9 cellular contexts compared by ENCODE assay signal in the genomic region with DNA sequence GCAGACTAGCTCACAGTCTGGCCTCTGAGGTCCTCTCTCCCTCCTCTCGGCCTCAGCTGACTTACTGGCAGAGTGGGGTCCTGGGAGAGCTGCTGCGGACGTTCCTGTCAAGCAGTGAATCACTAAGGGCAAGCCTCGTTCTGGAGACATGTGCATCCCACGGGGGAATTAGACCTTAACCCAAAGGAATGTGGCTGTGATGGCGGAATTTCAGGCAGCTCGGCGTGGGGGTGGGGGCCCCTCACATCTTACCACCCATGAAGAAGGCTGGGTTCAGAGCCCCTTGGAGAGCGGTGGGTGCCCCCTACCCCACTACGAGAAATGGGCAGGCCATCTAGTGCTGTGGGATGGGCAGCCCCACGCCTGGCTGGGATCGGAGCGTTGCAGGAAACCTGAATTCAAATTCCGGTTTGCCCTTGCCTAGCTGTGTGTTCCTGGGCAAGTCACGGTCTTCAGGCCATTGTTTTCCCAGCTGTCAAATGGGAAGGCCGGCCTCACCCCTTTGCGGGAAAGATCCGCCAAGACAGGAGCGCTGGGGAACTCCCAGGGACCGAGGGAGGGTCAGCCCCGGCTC. TPM values are rescaled to one million over a fixed set of nuclear protein-coding genes. Genes with fewer than 3 reads are reported as not detected.
DNase-seq lines count a peak whose midpoint lies in the region; ATAC-seq and TF ChIP-seq lines count a peak whose summit lies in the region.
"Had no signal": no experiment of that assay in that cellular context is flagged by ENCODE, and none has a peak within 500 bp of the region (broad histone marks: within the 10 kb centered on the region; RNA-seq: fewer than 3 reads in every experiment).

No MANE protein-coding gene starts in this region.

- DNase-seq in GM23338 (ENCODE audit: low spot score), result peak; percentile 36
- no peak for DNase-seq in activated T-helper 1 cell treated with anti-CD3 and anti-CD28 coated beads, Interleukin-12 subunit alpha, Interleukin-12 subunit beta, Interleukin-2, Interleukin-4 antibody, amounts not matched to agents 30 ng/mL and 10 ng/mL and 1 ng/mL, durations not matched to agents 14 hours and 24 hours and 36 hours (ENCODE audit: low spot score)
- peak; percentile 95 for DNase-seq in hepatic stellate cell (ENCODE audit: low spot score)
- peak; percentile 74 for DNase-seq in skeletal muscle cell (ENCODE audit: low read depth)
- DNase-seq in Kasumi-1 (lab: John Stamatoyannopoulos, UW), result no peak
- no peak for DNase-seq in NOMO-1 treated with dmso at 0.1 percent for 144 hours (lab: John Stamatoyannopoulos, UW; ENCODE audit: unreplicated experiment)
- no peak for DNase-seq in NCI-H1092 treated with DMSO at 0.1 percent for 48 hours (lab: John Stamatoyannopoulos, UW)

- H3K36me3 Mint-ChIP-seq in GM23338 (ENCODE audit: low read depth), result no peaks in the 10 kb centered on the region
- no peaks in the 10 kb centered on the region for H3K36me3 Mint-ChIP-seq in activated T-helper 1 cell treated with anti-CD3 and anti-CD28 coated beads, Interleukin-12 subunit alpha, Interleukin-12 subunit beta, Interleukin-2, Interleukin-4 antibody, amounts not matched to agents 30 ng/mL and 10 ng/mL and 1 ng/mL, durations not matched to agents 14 hours and 24 hours and 36 hours (ENCODE audit: low read depth)

- no peaks in the 10 kb centered on the region for H3K9me3 Mint-ChIP-seq in GM23338
- no peaks in the 10 kb centered on the region for H3K9me3 Mint-ChIP-seq in activated T-helper 1 cell treated with anti-CD3 and anti-CD28 coated beads, Interleukin-12 subunit alpha, Interleukin-12 subunit beta, Interleukin-2, Interleukin-4 antibody, amounts not matched to agents 30 ng/mL and 10 ng/mL and 1 ng/mL, durations not matched to agents 14 hours and 24 hours and 36 hours

- ATAC-seq in GM23338, result peak; percentile 5; the same call in 2 of the 3 replicates
- ATAC-seq in GM19328 (IDR thresholded peaks at IDR 0.05; ENCODE audit: unreplicated experiment), result no peak

- H3K4me1 ChIP-seq in GM23338 (ENCODE audit: insufficient read depth), result no peaks in the 10 kb centered on the region; the same call in 1 of the 2 replicates

- intact Hi-C loops in activated T-helper 1 cell treated with anti-CD3 and anti-CD28 coated beads, Interleukin-12 subunit alpha, Interleukin-12 subunit beta, Interleukin-2, Interleukin-4 antibody, amounts not matched to agents 30 ng/mL and 10 ng/mL and 1 ng/mL, durations not matched to agents 14 hours and 24 hours and 36 hours (cut with micrococcal nuclease), result loop anchor here (1.0 to 5.0 kb wide), 3 partner anchors 43 to 288 kb away; partner anchors contain the start of genes GVQW3 and THAP12

- H3K27ac ChIP-seq in GM23338 (ENCODE audit: low read depth), result no peak overlapping the region
- H3K27ac ChIP-seq: VCaP had no signal

- peak overlapping the region; percentile 97 for H2AFZ ChIP-seq in GM23338

- peaks cover 21% of the 10 kb centered on the region for H3K27me3 Mint-ChIP-seq in GM23338 (ENCODE audit: insufficient read depth, low read depth, poor library complexity)
- peaks cover 12% of the 10 kb centered on the region for H3K27me3 Mint-ChIP-seq in activated T-helper 1 cell treated with anti-CD3 and anti-CD28 coated beads, Interleukin-12 subunit alpha, Interleukin-12 subunit beta, Interleukin-2, Interleukin-4 antibody, amounts not matched to agents 30 ng/mL and 10 ng/mL and 1 ng/mL, durations not matched to agents 14 hours and 24 hours and 36 hours (ENCODE audit: insufficient read depth)

- peaks cover 26% of the 10 kb centered on the region for H3K4me1 Mint-ChIP-seq in GM23338
- peaks cover 38% of the 10 kb centered on the region for H3K4me1 Mint-ChIP-seq in activated T-helper 1 cell treated with anti-CD3 and anti-CD28 coated beads, Interleukin-12 subunit alpha, Interleukin-12 subunit beta, Interleukin-2, Interleukin-4 antibody, amounts not matched to agents 30 ng/mL and 10 ng/mL and 1 ng/mL, durations not matched to agents 14 hours and 24 hours and 36 hours (ENCODE audit: low read depth)

- H3K4me3 ChIP-seq in GM23338 (peak overlapping the region; percentile 62), skeletal muscle cell (ENCODE audit: low read depth, low read length) (peak overlapping the region; percentile 52)

- no peaks in the 10 kb centered on the region for H3K9me2 ChIP-seq in GM23338 (ENCODE audit: insufficient read depth)

- peak overlapping the region; percentile 66 for H3K4me3 Mint-ChIP-seq in GM23338
- peak overlapping the region; percentile 77 for H3K4me3 Mint-ChIP-seq in activated T-helper 1 cell treated with anti-CD3 and anti-CD28 coated beads, Interleukin-12 subunit alpha, Interleukin-12 subunit beta, Interleukin-2, Interleukin-4 antibody, amounts not matched to agents 30 ng/mL and 10 ng/mL and 1 ng/mL, durations not matched to agents 14 hours and 24 hours and 36 hours

- H4K20me1 ChIP-seq in GM23338 (replicated peaks; ENCODE audit: insufficient read depth), result no peaks in the 10 kb centered on the region; the same call in 1 of the 2 replicates

- no peak for TF ChIP-seq CTCF in GM23338 (conservative IDR thresholded peaks at IDR 0.05; ENCODE audit: low read depth in 2 of 2)

- H3K27me3 ChIP-seq in GM23338 (ENCODE audit: insufficient read depth), result peaks cover 21% of the 10 kb centered on the region

- H3K36me3 ChIP-seq in GM23338 (ENCODE audit: insufficient read depth), result no peaks in the 10 kb centered on the region

- no peaks in the 10 kb centered on the region for H3K79me2 ChIP-seq in GM23338 (replicated peaks; ENCODE audit: insufficient read depth)

- H3K4me2 ChIP-seq in GM23338, result peak overlapping the region; percentile 92

- 0 out of 2 replicates have a peak, but pooled peaks cover 3% of the 10 kb centered on the region for H3F3A ChIP-seq in GM23338 (replicated peaks; ENCODE audit: low read depth)

- no peak overlapping the region for H3K27ac Mint-ChIP-seq in GM23338
- H3K27ac Mint-ChIP-seq in activated T-helper 1 cell treated with anti-CD3 and anti-CD28 coated beads, Interleukin-12 subunit alpha, Interleukin-12 subunit beta, Interleukin-2, Interleukin-4 antibody, amounts not matched to agents 30 ng/mL and 10 ng/mL and 1 ng/mL, durations not matched to agents 14 hours and 24 hours and 36 hours, result peak overlapping the region; percentile 15

TF ChIP-seq in GM23338, 12 proteins besides CTCF, POLR2A, EP300 and RAD21 (continues in another document):
- TF ChIP-seq, protein P1, sequence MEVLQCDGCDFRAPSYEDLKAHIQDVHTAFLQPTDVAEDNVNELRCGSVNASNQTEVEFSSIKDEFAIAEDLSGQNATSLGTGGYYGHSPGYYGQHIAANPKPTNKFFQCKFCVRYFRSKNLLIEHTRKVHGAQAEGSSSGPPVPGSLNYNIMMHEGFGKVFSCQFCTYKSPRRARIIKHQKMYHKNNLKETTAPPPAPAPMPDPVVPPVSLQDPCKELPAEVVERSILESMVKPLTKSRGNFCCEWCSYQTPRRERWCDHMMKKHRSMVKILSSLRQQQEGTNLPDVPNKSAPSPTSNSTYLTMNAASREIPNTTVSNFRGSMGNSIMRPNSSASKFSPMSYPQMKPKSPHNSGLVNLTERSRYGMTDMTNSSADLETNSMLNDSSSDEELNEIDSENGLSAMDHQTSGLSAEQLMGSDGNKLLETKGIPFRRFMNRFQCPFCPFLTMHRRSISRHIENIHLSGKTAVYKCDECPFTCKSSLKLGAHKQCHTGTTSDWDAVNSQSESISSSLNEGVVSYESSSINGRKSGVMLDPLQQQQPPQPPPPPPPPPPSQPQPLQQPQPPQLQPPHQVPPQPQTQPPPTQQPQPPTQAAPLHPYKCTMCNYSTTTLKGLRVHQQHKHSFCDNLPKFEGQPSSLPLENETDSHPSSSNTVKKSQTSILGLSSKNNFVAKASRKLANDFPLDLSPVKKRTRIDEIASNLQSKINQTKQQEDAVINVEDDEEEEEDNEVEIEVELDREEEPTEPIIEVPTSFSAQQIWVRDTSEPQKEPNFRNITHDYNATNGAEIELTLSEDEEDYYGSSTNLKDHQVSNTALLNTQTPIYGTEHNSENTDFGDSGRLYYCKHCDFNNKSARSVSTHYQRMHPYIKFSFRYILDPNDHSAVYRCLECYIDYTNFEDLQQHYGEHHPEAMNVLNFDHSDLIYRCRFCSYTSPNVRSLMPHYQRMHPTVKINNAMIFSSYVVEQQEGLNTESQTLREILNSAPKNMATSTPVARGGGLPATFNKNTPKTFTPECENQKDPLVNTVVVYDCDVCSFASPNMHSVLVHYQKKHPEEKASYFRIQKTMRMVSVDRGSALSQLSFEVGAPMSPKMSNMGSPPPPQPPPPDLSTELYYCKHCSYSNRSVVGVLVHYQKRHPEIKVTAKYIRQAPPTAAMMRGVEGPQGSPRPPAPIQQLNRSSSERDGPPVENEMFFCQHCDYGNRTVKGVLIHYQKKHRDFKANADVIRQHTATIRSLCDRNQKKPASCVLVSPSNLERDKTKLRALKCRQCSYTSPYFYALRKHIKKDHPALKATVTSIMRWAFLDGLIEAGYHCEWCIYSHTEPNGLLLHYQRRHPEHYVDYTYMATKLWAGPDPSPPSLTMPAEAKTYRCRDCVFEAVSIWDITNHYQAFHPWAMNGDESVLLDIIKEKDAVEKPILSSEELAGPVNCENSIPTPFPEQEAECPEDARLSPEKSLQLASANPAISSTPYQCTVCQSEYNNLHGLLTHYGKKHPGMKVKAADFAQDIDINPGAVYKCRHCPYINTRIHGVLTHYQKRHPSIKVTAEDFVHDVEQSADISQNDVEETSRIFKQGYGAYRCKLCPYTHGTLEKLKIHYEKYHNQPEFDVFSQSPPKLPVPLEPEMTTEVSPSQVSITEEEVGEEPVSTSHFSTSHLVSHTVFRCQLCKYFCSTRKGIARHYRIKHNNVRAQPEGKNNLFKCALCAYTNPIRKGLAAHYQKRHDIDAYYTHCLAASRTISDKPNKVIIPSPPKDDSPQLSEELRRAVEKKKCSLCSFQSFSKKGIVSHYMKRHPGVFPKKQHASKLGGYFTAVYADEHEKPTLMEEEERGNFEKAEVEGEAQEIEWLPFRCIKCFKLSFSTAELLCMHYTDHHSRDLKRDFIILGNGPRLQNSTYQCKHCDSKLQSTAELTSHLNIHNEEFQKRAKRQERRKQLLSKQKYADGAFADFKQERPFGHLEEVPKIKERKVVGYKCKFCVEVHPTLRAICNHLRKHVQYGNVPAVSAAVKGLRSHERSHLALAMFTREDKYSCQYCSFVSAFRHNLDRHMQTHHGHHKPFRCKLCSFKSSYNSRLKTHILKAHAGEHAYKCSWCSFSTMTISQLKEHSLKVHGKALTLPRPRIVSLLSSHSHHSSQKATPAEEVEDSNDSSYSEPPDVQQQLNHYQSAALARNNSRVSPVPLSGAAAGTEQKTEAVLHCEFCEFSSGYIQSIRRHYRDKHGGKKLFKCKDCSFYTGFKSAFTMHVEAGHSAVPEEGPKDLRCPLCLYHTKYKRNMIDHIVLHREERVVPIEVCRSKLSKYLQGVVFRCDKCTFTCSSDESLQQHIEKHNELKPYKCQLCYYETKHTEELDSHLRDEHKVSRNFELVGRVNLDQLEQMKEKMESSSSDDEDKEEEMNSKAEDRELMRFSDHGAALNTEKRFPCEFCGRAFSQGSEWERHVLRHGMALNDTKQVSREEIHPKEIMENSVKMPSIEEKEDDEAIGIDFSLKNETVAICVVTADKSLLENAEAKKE (CRISPR knock-in tag; IDR thresholded peaks at IDR 0.05), result no peak

RNA-seq across cellular contexts. Expression of gene LRRC32, which starts 0.6 kb away (rescaled TPM):
- total RNA-seq in GM23338 (2014; rRNA removed; shearing (Covaris generic)), result 0.42 and 0.89 TPM in 2 replicates
- 0.52 and 0.58 TPM in 2 replicates for polyA plus RNA-seq in GM23338 (2016; fragmentation: Nextera tagmentation; extraction: Ambion mirVana)
- 5.5 and 5.7 TPM in 2 replicates for total RNA-seq in activated T-helper 1 cell treated with anti-CD3 and anti-CD28 coated beads, Interleukin-12 subunit alpha, Interleukin-12 subunit beta, Interleukin-2, Interleukin-4 antibody, amounts not matched to agents 30 ng/mL and 10 ng/mL and 1 ng/mL, durations not matched to agents 14 hours and 24 hours and 36 hours

Comparison
In these comparisons a context has a peak if more than half of its experiments do, and no peak if none do; other contexts are left out.
1. DNase-seq: peak in GM23338 (single experiment), hepatic stellate cell (single experiment) and skeletal muscle cell (single experiment); none in activated T-helper 1 cell treated with anti-CD3 and anti-CD28 coated beads, Interleukin-12 subunit alpha, Interleukin-12 subunit beta, Interleukin-2, Interleukin-4 antibody, amounts not matched to agents 30 ng/mL and 10 ng/mL and 1 ng/mL, durations not matched to agents 14 hours and 24 hours and 36 hours (single experiment), Kasumi-1 (0 of 2), NOMO-1 treated with dmso at 0.1 percent for 144 hours (single experiment) and NCI-H1092 treated with DMSO at 0.1 percent for 48 hours (single experiment).